In the genomic region with DNA sequence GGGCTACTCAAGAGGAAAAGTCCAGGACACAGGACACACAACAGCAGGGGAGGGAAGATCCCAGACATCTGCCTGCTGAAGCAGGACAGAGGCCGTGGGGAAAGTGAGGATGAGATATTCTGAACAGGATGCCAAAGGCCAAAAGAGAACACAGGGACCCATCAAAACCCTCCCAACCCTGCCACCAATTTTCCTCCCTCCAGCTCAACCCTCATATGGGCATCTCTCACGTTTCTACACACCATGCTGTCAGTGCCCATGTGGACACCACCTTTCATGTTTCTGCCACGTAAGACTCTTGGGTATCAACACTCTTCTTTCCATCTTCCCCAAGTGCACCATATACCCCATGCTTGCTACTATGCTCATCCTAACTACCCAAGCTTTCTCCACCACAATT, we compare ENCODE assay signal across 13 cellular contexts.
"Had no signal": no experiment of that assay in that cellular context is flagged by ENCODE, and none has a peak within 500 bp of the region (broad histone marks: within the 10 kb centered on the region; RNA-seq: fewer than 3 reads in every experiment).

No MANE protein-coding gene starts in this region.

- H3K9me3 ChIP-seq: gastroesophageal sphincter, ovary, stomach, tibial nerve had no signal

- H3K4me3 Mint-ChIP-seq: naive thymus-derived CD4-positive, alpha-beta T cell had no signal

- H3K36me3 ChIP-seq: gastroesophageal sphincter, ovary, stomach, tibial nerve had no signal

- H3K4me3 ChIP-seq: gastroesophageal sphincter, ovary, stomach, tibial nerve had no signal

- DNase-seq: effector memory CD4-positive, alpha-beta T cell; glutamatergic neuron; naive thymus-derived CD4-positive, alpha-beta T cell; ovary; small intestine; stimulated activated CD4-positive, alpha-beta T cell treated with anti-CD3 and anti-CD28 coated beads, Interleukin-12 subunit alpha, Interleukin-12 subunit beta, amount 100 ng/mL, for 4 hours; stimulated activated naive CD4-positive, alpha-beta T cell; stomach; substantia nigra had no signal

- ATAC-seq: esophagus mucosa; naive thymus-derived CD4-positive, alpha-beta T cell had no signal

- H3K4me1 Mint-ChIP-seq: naive thymus-derived CD4-positive, alpha-beta T cell had no signal

- H3K36me3 Mint-ChIP-seq: naive thymus-derived CD4-positive, alpha-beta T cell had no signal

- H3K27ac Mint-ChIP-seq: naive thymus-derived CD4-positive, alpha-beta T cell; progenitor cell of endocrine pancreas had no signal

- H3K27me3 ChIP-seq: gastroesophageal sphincter, ovary, tibial nerve had no signal

- H3K27ac ChIP-seq: gastroesophageal sphincter, ovary, tibial nerve had no signal
